ENCODE assay signal across 18 cellular contexts in genomic region chr3:185069023-185069422, GRCh38.
"Had no signal": no experiment of that assay in that cellular context is flagged by ENCODE, and none has a peak within 500 bp of the region (broad histone marks: within the 10 kb centered on the region; RNA-seq: fewer than 3 reads in every experiment).

No MANE protein-coding gene starts in this region.

- H3K27ac ChIP-seq: cardiac muscle cell, tibial nerve, vagina had no signal

- H3K4me1 ChIP-seq: vagina had no signal

- H3K27me3 ChIP-seq: cardiac muscle cell, tibial nerve, vagina had no signal

- DNase-seq: activated CD4-positive, alpha-beta memory T cell treated with anti-CD3 and anti-CD28 coated beads, Interleukin-2, amount 10 ng/mL, durations not matched to agents 7 days and 5 days; activated CD4-positive, alpha-beta T cell treated with anti-CD3 and anti-CD28 coated beads for 4 hours; activated CD8-positive, alpha-beta memory T cell treated with anti-CD3 and anti-CD28 coated beads, Interleukin-2, amount 10 ng/mL, durations not matched to agents 7 days and 5 days; activated naive CD8-positive, alpha-beta T cell treated with anti-CD3 and anti-CD28 coated beads, Interleukin-2, amount 10 ng/mL, durations not matched to agents 7 days and 5 days; amygdala; dermis blood vessel endothelial cell; effector memory CD8-positive, alpha-beta T cell; immature natural killer cell; natural killer cell; stimulated activated CD4-positive, alpha-beta T cell treated with anti-CD3 and anti-CD28 coated beads, Interleukin-2, amount 100 ng/mL, for 24 hours; stimulated activated naive CD8-positive, alpha-beta T cell treated with anti-CD3 and anti-CD28 coated beads, Interleukin-15, Interleukin-2, amounts not matched to agents 100 U/mL and 50 U/mL, for 24 hours; substantia nigra; T-helper 2 cell had no signal

- H3K4me1 Mint-ChIP-seq: activated CD4-positive, alpha-beta memory T cell treated with anti-CD3 and anti-CD28 coated beads, Interleukin-2, amount 10 ng/mL, durations not matched to agents 7 days and 5 days; activated CD8-positive, alpha-beta memory T cell treated with anti-CD3 and anti-CD28 coated beads, Interleukin-2, amount 10 ng/mL, durations not matched to agents 7 days and 5 days; activated naive CD8-positive, alpha-beta T cell treated with anti-CD3 and anti-CD28 coated beads, Interleukin-2, amount 10 ng/mL, durations not matched to agents 7 days and 5 days; immature natural killer cell; natural killer cell had no signal

- H3K36me3 Mint-ChIP-seq: activated CD8-positive, alpha-beta memory T cell treated with anti-CD3 and anti-CD28 coated beads, Interleukin-2, amount 10 ng/mL, durations not matched to agents 7 days and 5 days; activated naive CD8-positive, alpha-beta T cell treated with anti-CD3 and anti-CD28 coated beads, Interleukin-2, amount 10 ng/mL, durations not matched to agents 7 days and 5 days; immature natural killer cell; natural killer cell; WTC11 had no signal

- H3K4me3 ChIP-seq: cardiac muscle cell, tibial nerve, vagina had no signal

- ATAC-seq: activated CD8-positive, alpha-beta memory T cell treated with anti-CD3 and anti-CD28 coated beads, Interleukin-2, amount 10 ng/mL, durations not matched to agents 7 days and 5 days; effector memory CD8-positive, alpha-beta T cell; natural killer cell; stimulated activated naive CD8-positive, alpha-beta T cell treated with anti-CD3 and anti-CD28 coated beads, Interleukin-15, Interleukin-2, amounts not matched to agents 100 U/mL and 50 U/mL, for 24 hours had no signal

- H3K27me3 Mint-ChIP-seq: activated CD4-positive, alpha-beta memory T cell treated with anti-CD3 and anti-CD28 coated beads, Interleukin-2, amount 10 ng/mL, durations not matched to agents 7 days and 5 days; activated CD8-positive, alpha-beta memory T cell treated with anti-CD3 and anti-CD28 coated beads, Interleukin-2, amount 10 ng/mL, durations not matched to agents 7 days and 5 days; activated naive CD8-positive, alpha-beta T cell treated with anti-CD3 and anti-CD28 coated beads, Interleukin-2, amount 10 ng/mL, durations not matched to agents 7 days and 5 days; progenitor cell of endocrine pancreas had no signal

- H3K36me3 ChIP-seq: cardiac muscle cell, tibial nerve, vagina had no signal

- H3K27ac Mint-ChIP-seq: activated CD4-positive, alpha-beta memory T cell treated with anti-CD3 and anti-CD28 coated beads, Interleukin-2, amount 10 ng/mL, durations not matched to agents 7 days and 5 days; activated CD8-positive, alpha-beta memory T cell treated with anti-CD3 and anti-CD28 coated beads, Interleukin-2, amount 10 ng/mL, durations not matched to agents 7 days and 5 days; activated naive CD8-positive, alpha-beta T cell treated with anti-CD3 and anti-CD28 coated beads, Interleukin-2, amount 10 ng/mL, durations not matched to agents 7 days and 5 days; effector memory CD8-positive, alpha-beta T cell; immature natural killer cell; natural killer cell; progenitor cell of endocrine pancreas; WTC11 had no signal

- H3K4me3 Mint-ChIP-seq: activated CD4-positive, alpha-beta memory T cell treated with anti-CD3 and anti-CD28 coated beads, Interleukin-2, amount 10 ng/mL, durations not matched to agents 7 days and 5 days; activated CD8-positive, alpha-beta memory T cell treated with anti-CD3 and anti-CD28 coated beads, Interleukin-2, amount 10 ng/mL, durations not matched to agents 7 days and 5 days; activated naive CD8-positive, alpha-beta T cell treated with anti-CD3 and anti-CD28 coated beads, Interleukin-2, amount 10 ng/mL, durations not matched to agents 7 days and 5 days; effector memory CD8-positive, alpha-beta T cell; immature natural killer cell; natural killer cell; WTC11 had no signal

- H3K9me3 ChIP-seq: tibial nerve, vagina had no signal

- H3K9me3 Mint-ChIP-seq: activated CD4-positive, alpha-beta memory T cell treated with anti-CD3 and anti-CD28 coated beads, Interleukin-2, amount 10 ng/mL, durations not matched to agents 7 days and 5 days; effector memory CD8-positive, alpha-beta T cell; immature natural killer cell; natural killer cell; WTC11 had no signal
